In the genomic region with DNA sequence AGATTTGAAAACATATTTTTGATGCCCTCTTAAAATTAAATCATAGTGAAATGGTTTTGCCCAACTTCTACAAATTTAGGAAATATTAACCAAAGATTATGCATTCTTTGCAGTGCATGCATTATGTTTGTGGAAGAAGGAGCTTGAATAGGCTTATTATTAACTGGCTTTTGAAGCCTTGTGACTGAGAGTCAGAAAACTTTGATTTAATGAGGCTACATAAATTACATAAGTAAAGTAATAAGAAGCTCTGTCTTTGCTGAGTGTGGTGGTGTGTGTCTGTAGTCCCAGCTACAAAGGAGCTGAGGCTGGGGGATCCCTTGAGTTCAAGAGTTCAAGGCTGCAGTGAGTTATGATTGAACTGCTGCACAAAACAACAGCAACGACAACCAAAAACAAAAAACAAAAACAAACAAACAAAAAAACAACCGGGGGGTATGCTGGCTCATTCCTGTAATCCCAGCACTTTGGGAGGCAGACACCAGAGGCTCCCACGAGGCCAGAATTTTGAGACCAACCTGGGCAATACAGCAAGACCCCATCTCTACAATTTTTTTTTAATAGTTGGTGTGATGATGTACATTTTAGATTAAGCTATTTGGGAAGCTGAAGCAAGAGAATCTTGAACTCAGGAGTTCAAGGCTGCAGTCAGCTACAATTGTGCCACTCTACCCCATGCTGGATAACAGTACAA, we compare ENCODE assay signal across 21 cellular contexts. TPM values are rescaled to one million over a fixed set of nuclear protein-coding genes. Genes with fewer than 3 reads are reported as not detected.
"Had no signal": no experiment of that assay in that cellular context is flagged by ENCODE, and none has a peak within 500 bp of the region (broad histone marks: within the 10 kb centered on the region; RNA-seq: fewer than 3 reads in every experiment).

No MANE protein-coding gene starts in this region.

- H3K4me3 Mint-ChIP-seq: immature natural killer cell; naive B cell; stimulated activated naive B cell treated with anti-CD40 and anti-IgM and Interleukin-4, amounts not matched to agents 10 μg/mL and 1 μg/mL and 100 μg/mL, for 72 hours; stimulated activated naive CD8-positive, alpha-beta T cell treated with anti-CD3 and anti-CD28 coated beads, Interleukin-15, amount 100 ng/mL, for 72 hours had no signal

- H3K27ac ChIP-seq: esophagus squamous epithelium, left ventricle myocardium inferior, spleen, testis, transverse colon had no signal

- H3K27me3 ChIP-seq: esophagus squamous epithelium, spleen, testis, transverse colon had no signal

- H3K27me3 Mint-ChIP-seq: naive B cell; stimulated activated naive B cell treated with anti-CD40 and anti-IgM and Interleukin-4, amounts not matched to agents 10 μg/mL and 1 μg/mL and 100 μg/mL, for 72 hours; stimulated activated naive CD8-positive, alpha-beta T cell treated with anti-CD3 and anti-CD28 coated beads, Interleukin-15, amount 100 ng/mL, for 72 hours had no signal

- H3K4me1 Mint-ChIP-seq: immature natural killer cell; naive B cell; stimulated activated naive B cell treated with anti-CD40 and anti-IgM and Interleukin-4, amounts not matched to agents 10 μg/mL and 1 μg/mL and 100 μg/mL, for 72 hours; stimulated activated naive CD8-positive, alpha-beta T cell treated with anti-CD3 and anti-CD28 coated beads, Interleukin-15, amount 100 ng/mL, for 72 hours had no signal

- H3K36me3 Mint-ChIP-seq: immature natural killer cell; naive B cell; stimulated activated naive B cell treated with anti-CD40 and anti-IgM and Interleukin-4, amounts not matched to agents 10 μg/mL and 1 μg/mL and 100 μg/mL, for 72 hours had no signal

- DNase-seq: cerebellar nuclear complex; dermis blood vessel endothelial cell; esophagus squamous epithelium; foreskin fibroblast; immature natural killer cell; left ventricle myocardium inferior; mesenchymal stem cell; naive B cell; posterior cingulate gyrus; spleen; stimulated activated CD4-positive, alpha-beta T cell treated with anti-CD3 and anti-CD28 coated beads, Interleukin-15, amount 100 ng/mL, for 24 hours; stimulated activated CD4-positive, alpha-beta T cell treated with anti-CD3 and anti-CD28 coated beads, Interleukin-1b, Interleukin-23, amount 100 ng/mL, for 48 hours; stimulated activated CD4-positive, alpha-beta T cell treated with anti-CD3 and anti-CD28 coated beads, Interleukin-4, amount 100 ng/mL, for 24 hours; stimulated activated naive B cell treated with anti-CD40 and anti-IgM and Interleukin-4, amounts not matched to agents 10 μg/mL and 1 μg/mL and 100 μg/mL, for 72 hours; stimulated activated naive CD8-positive, alpha-beta T cell treated with anti-CD3 and anti-CD28 coated beads, Interleukin-15, amount 100 ng/mL, for 72 hours; testis; transverse colon had no signal

- H3K4me1 ChIP-seq: esophagus squamous epithelium, left ventricle myocardium inferior, spleen, testis had no signal

- H3K4me3 ChIP-seq: esophagus squamous epithelium, left ventricle myocardium inferior, lung, spleen, testis, transverse colon had no signal

- H3K9me3 ChIP-seq: esophagus squamous epithelium, testis, transverse colon had no signal

- H3K36me3 ChIP-seq: esophagus squamous epithelium, left ventricle myocardium inferior, spleen, transverse colon had no signal

- H3K27ac Mint-ChIP-seq: immature natural killer cell; naive B cell; stimulated activated naive B cell treated with anti-CD40 and anti-IgM and Interleukin-4, amounts not matched to agents 10 μg/mL and 1 μg/mL and 100 μg/mL, for 72 hours; stimulated activated naive CD8-positive, alpha-beta T cell treated with anti-CD3 and anti-CD28 coated beads, Interleukin-15, amount 100 ng/mL, for 72 hours had no signal

RNA-seq across cellular contexts. Expression of a gene that starts 57.0 kb away (rescaled TPM):
- total RNA-seq: dermis blood vessel endothelial cell, epithelial cell of proximal tubule, esophagus squamous epithelium, osteocyte had no signal
- polyA plus RNA-seq: immature natural killer cell, keratinocyte had no signal
